In the genomic region with DNA sequence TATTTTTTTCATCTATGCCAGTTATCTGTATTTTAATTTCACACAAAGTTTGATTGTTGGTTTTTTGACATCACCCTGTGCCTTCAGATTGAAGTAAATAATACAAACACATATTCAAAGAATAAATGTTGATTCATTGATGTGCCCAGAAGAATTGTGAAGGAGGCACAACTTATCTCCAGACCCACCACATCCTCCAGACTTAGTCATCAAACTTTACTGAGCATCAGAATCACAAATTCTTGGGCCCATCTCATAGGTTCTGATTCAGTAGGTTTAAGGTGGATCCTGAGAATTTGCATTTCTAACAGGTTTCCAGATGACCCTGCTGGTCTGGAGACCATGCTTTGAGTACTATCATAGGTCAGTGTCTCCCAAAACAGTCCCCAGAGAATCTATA, we compare ENCODE assay signal across 16 cellular contexts.
DNase-seq lines count a peak whose midpoint lies in the region; ATAC-seq and TF ChIP-seq lines count a peak whose summit lies in the region.
"Had no signal": no experiment of that assay in that cellular context is flagged by ENCODE, and none has a peak within 500 bp of the region (broad histone marks: within the 10 kb centered on the region; RNA-seq: fewer than 3 reads in every experiment).

No MANE protein-coding gene starts in this region.

- H3K4me1 ChIP-seq in RWPE2 (ENCODE audit: insufficient read depth, poor library complexity, severe bottlenecking) (peaks cover 56% of the 10 kb centered on the region), foreskin keratinocyte (peaks cover 55% of the 10 kb centered on the region)
- H3K4me1 ChIP-seq: A549, BE2C, Caco-2 had no signal

- H3K27ac ChIP-seq in RWPE2 (ENCODE audit: poor library complexity, severe bottlenecking) (peak overlapping the region; percentile 97), foreskin keratinocyte (peak overlapping the region; percentile 48)
- H3K27ac ChIP-seq: A549, C4-2B, GM23248 had no signal

- no peak overlapping the region for H3K4me3 ChIP-seq in RWPE2 (ENCODE audit: severe bottlenecking)
- H3K4me3 ChIP-seq: A549, GM23248 had no signal

- H3K36me3 ChIP-seq in RWPE2 (ENCODE audit: low read depth): no peaks in the 10 kb centered on the region
- H3K36me3 ChIP-seq: BE2C had no signal

- no peaks in the 10 kb centered on the region for H3K9me3 ChIP-seq in RWPE2 (ENCODE audit: severe bottlenecking)
- H3K9me3 ChIP-seq: A549, BE2C, Caco-2 had no signal

- peak; percentile 34 for DNase-seq in HT1080 (ENCODE audit: low read depth)
- no peak for DNase-seq in RWPE2 (ENCODE audit: low spot score)
- DNase-seq in foreskin keratinocyte: peak in 1 of 2 donors; percentile 12
- no peak for DNase-seq in NCI-H446 (lab: John Stamatoyannopoulos, UW)
- DNase-seq in NCI-H2081 (lab: John Stamatoyannopoulos, UW): no peak
- DNase-seq: BE2C; Caco-2; CD4-positive, alpha-beta memory T cell; DMS53; GM23248 had no signal

- no peak for ATAC-seq in RWPE2 (ENCODE audit: low read depth)
- ATAC-seq in foreskin keratinocyte: no peak
- no peak for ATAC-seq in GM21737 (IDR thresholded peaks at IDR 0.05; ENCODE audit: unreplicated experiment)
- ATAC-seq in HG02981 (IDR thresholded peaks at IDR 0.05; ENCODE audit: unreplicated experiment): no peak
- ATAC-seq: A549, HCT116, HepG2 had no signal

- TF ChIP-seq CTCF in RWPE2 (IDR thresholded peaks at IDR 0.05; ENCODE audit: poor library complexity, severe bottlenecking) (no peak), foreskin keratinocyte (conservative IDR thresholded peaks at IDR 0.05) (no peak)

- no peaks in the 10 kb centered on the region for H3K27me3 ChIP-seq in RWPE2 (ENCODE audit: insufficient read depth, poor library complexity, severe bottlenecking)
- no peaks in the 10 kb centered on the region for H3K27me3 ChIP-seq in foreskin keratinocyte
- H3K27me3 ChIP-seq: BE2C had no signal
